Comparison of ENCODE assay signal across 1 cellular context in genomic region chr5:122774861-122775712, GRCh38.
A peak's percentile ranks its signal among the peaks of the same experiment; 100 is the strongest.
TF ChIP-seq lines count a peak whose summit lies in the region.

Gene SNX2, plus strand, starts transcription at chr5:122775080. Its CDS starts 24 bp downstream, at chr5:122775104.

TF ChIP-seq in K562, 482 proteins besides CTCF, POLR2A, EP300 and RAD21 (continued from another document and continues in another):
- TF ChIP-seq UBTF (IDR thresholded peaks at IDR 0.05; ENCODE audit: borderline replicate concordance in 1 of 2, low read depth in 2 of 2, low read length in 2 of 2) (0 out of 4 replicates have a peak, but pooled peaks of 1 of the 2 experiments have one; percentile 8), MXI1 (IDR thresholded peaks at IDR 0.05; ENCODE audit: low read depth, low read length) (peak; percentile 26; the same call in 1 of the 2 replicates), TAF7 (tag; IDR thresholded peaks at IDR 0.05) (peak; percentile 76), CHD2 (IDR thresholded peaks at IDR 0.05; ENCODE audit: low read depth, low read length) (peak; percentile 64), VEZF1 (CRISPR knock-in tag; IDR thresholded peaks at IDR 0.05) (peak; percentile 74), NCOA1 (IDR thresholded peaks at IDR 0.05; ENCODE audit: low read depth) (no peak), PHF8 (IDR thresholded peaks at IDR 0.05; ENCODE audit: borderline replicate concordance, low read length) (peak; percentile 89; the same call in 1 of the 2 replicates), HMGXB4 (CRISPR knock-in tag; IDR thresholded peaks at IDR 0.05) (no peak), RBM25 (IDR thresholded peaks at IDR 0.05; ENCODE audit: low read depth, low read length, severe bottlenecking) (no peak), E2F3 (CRISPR knock-in tag; IDR thresholded peaks at IDR 0.05) (0 out of 2 replicates have a peak, but pooled peaks have one; percentile 25), E2F1 (CRISPR knock-in tag; IDR thresholded peaks at IDR 0.05) (no peak), CREB1 (IDR thresholded peaks at IDR 0.05) (no peak), CREB1 (CRISPR knock-in tag; IDR thresholded peaks at IDR 0.05) (peak; percentile 72), ATF1 (CRISPR knock-in tag; IDR thresholded peaks at IDR 0.05) (no peak), ATF1 (tag; IDR thresholded peaks at IDR 0.05) (peak; percentile 70), FIP1L1 (IDR thresholded peaks at IDR 0.05; ENCODE audit: low read depth, low read length, poor library complexity, severe bottlenecking) (no peak), SPI1 (IDR thresholded peaks at IDR 0.05; ENCODE audit: borderline replicate concordance, low read depth, low read length) (no peak), SMAD4 (CRISPR knock-in tag; conservative IDR thresholded peaks at IDR 0.05) (peak; percentile 57; the same call in 1 of the 2 replicates), DMBX1 (CRISPR knock-in tag; IDR thresholded peaks at IDR 0.05; ENCODE audit: borderline replicate concordance) (no peak), ETS1 (conservative IDR thresholded peaks at IDR 0.05; ENCODE audit: control insufficient read depth, low read depth, low read length) (peak; percentile 81), SIN3B (IDR thresholded peaks at IDR 0.05; ENCODE audit: low read depth) (peak; percentile 33; the same call in 1 of the 2 replicates), ZNF347 (CRISPR knock-in tag; IDR thresholded peaks at IDR 0.05; ENCODE audit: low read depth) (no peak), LCOR (CRISPR knock-in tag; IDR thresholded peaks at IDR 0.05) (peak; percentile 63; the same call in 1 of the 2 replicates), TSHZ1 (CRISPR knock-in tag; IDR thresholded peaks at IDR 0.05) (no peak), NELFE (IDR thresholded peaks at IDR 0.05; ENCODE audit: insufficient read depth, insufficient read length) (no peak), CEBPG (CRISPR knock-in tag; IDR thresholded peaks at IDR 0.05) (no peak), CEBPG (tag; conservative IDR thresholded peaks at IDR 0.05 in 1 of 2, IDR thresholded peaks at IDR 0.05 in 1 of 2) (no peak), GATAD2A (IDR thresholded peaks at IDR 0.05) (no peak), TAF9B (IDR thresholded peaks at IDR 0.05; ENCODE audit: partially characterized antibody) (peak; percentile 75), FOXP1 (CRISPR knock-in tag; IDR thresholded peaks at IDR 0.05) (0 out of 2 replicates have a peak, but pooled peaks have one; percentile 43), ZNF311 (CRISPR knock-in tag; IDR thresholded peaks at IDR 0.05) (no peak), ASH1L (IDR thresholded peaks at IDR 0.05; ENCODE audit: borderline replicate concordance, low read depth, partially characterized antibody) (no peak), MAFG (tag; conservative IDR thresholded peaks at IDR 0.05) (no peak), ZFP1 (CRISPR knock-in tag; IDR thresholded peaks at IDR 0.05) (no peak), LARP7 (IDR thresholded peaks at IDR 0.05) (peak; percentile 23; the same call in 1 of the 2 replicates), NFXL1 (CRISPR knock-in tag; IDR thresholded peaks at IDR 0.05) (no peak), POLR2AphosphoS5 (IDR thresholded peaks at IDR 0.05; ENCODE audit: control insufficient read depth, insufficient read depth, low read depth, low read length) (peak; percentile 75; the same call in 1 of the 2 replicates), ARID1B (IDR thresholded peaks at IDR 0.05) (no peak), ARID4B (CRISPR knock-in tag; IDR thresholded peaks at IDR 0.05) (peak; percentile 73), ZNF444 (CRISPR knock-in tag; IDR thresholded peaks at IDR 0.05) (no peak), ZNF354B (CRISPR knock-in tag; IDR thresholded peaks at IDR 0.05) (no peak), FOXA1 (IDR thresholded peaks at IDR 0.05; ENCODE audit: borderline replicate concordance) (no peak)
- TF ChIP-seq, protein P1, sequence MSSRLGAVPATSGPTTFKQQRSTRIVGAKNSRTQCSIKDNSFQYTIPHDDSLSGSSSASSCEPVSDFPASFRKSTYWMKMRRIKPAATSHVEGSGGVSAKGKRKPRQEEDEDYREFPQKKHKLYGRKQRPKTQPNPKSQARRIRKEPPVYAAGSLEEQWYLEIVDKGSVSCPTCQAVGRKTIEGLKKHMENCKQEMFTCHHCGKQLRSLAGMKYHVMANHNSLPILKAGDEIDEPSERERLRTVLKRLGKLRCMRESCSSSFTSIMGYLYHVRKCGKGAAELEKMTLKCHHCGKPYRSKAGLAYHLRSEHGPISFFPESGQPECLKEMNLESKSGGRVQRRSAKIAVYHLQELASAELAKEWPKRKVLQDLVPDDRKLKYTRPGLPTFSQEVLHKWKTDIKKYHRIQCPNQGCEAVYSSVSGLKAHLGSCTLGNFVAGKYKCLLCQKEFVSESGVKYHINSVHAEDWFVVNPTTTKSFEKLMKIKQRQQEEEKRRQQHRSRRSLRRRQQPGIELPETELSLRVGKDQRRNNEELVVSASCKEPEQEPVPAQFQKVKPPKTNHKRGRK (tag; IDR thresholded peaks at IDR 0.05) = no peak
